ENCODE assay signal across 8 cellular contexts in genomic region chr5:6780802-6781391, GRCh38.
DNase-seq lines count a peak whose midpoint lies in the region; ATAC-seq and TF ChIP-seq lines count a peak whose summit lies in the region.

No MANE protein-coding gene starts in this region.

- no peak overlapping the region for H3K4me2 ChIP-seq in SK-N-SH

- 0 out of 2 replicates have a peak, but pooled peaks have one; percentile 12 for TF ChIP-seq RAD21 in SK-N-SH (IDR thresholded peaks at IDR 0.05; ENCODE audit: low read length)

- H3F3A ChIP-seq in SK-N-SH (replicated peaks; ENCODE audit: insufficient read depth), result no peaks in the 10 kb centered on the region

- no peak overlapping the region for H3K4me3 ChIP-seq in AG09309 (ENCODE audit: control insufficient read depth, low read depth, low read length)
- H3K4me3 ChIP-seq in SK-N-SH (ENCODE audit: low read depth in 2 of 2, low read length in 1 of 2), result no peak overlapping the region

- ATAC-seq in GM18873 (IDR thresholded peaks at IDR 0.05; ENCODE audit: low FRiP score, unreplicated experiment), result peak; percentile 58
- ATAC-seq in HG03097 (IDR thresholded peaks at IDR 0.05; ENCODE audit: low FRiP score, unreplicated experiment), result peak; percentile 77

- H3K4me1 ChIP-seq in SK-N-SH (ENCODE audit: control insufficient read depth in 1 of 2, insufficient read depth in 2 of 2, low read depth in 1 of 2, low read length in 1 of 2), result no peaks in the 10 kb centered on the region

- no peak for TF ChIP-seq EP300 in SK-N-SH (IDR thresholded peaks at IDR 0.05; ENCODE audit: borderline replicate concordance in 1 of 2, low read depth in 1 of 2, low read length in 1 of 2)

- no peaks in the 10 kb centered on the region for H4K20me1 ChIP-seq in SK-N-SH (ENCODE audit: insufficient read depth)

- H3K9ac ChIP-seq in SK-N-SH, result no peak overlapping the region

- H3K9me2 ChIP-seq in SK-N-SH, result no peaks in the 10 kb centered on the region

- CTCF ChIA-PET in SK-N-SH (lab: Yijun Ruan, JAX), result interaction anchor here (0.8 to 4.6 kb wide), 4 partner anchors 9 to 14 kb away, joined by 3 to 21 read pairs (median 5); no protein-coding TSS in a partner anchor

- H3K27ac ChIP-seq in SK-N-SH (ENCODE audit: low read depth in 2 of 2, low read length in 1 of 2), result no peak overlapping the region

- H2AFZ ChIP-seq in SK-N-SH (ENCODE audit: low read depth), result no peak overlapping the region

- H3K36me3 ChIP-seq in SK-N-SH (replicated peaks in 1 of 2; ENCODE audit: control insufficient read depth in 1 of 2, insufficient read depth in 2 of 2, low read length in 1 of 2), result no peaks in the 10 kb centered on the region

- no peak for DNase-seq in AG09309 (ENCODE audit: low read depth)
- peak; percentile 57 for DNase-seq in SK-N-SH
- peak; percentile 33 for DNase-seq in iPS DF 4.7 (ENCODE audit: extremely low read depth, low spot score)
- no peak for DNase-seq in T1000 (lab: John Stamatoyannopoulos, UW)
- DNase-seq in activated CD8-positive, alpha-beta memory T cell treated with anti-CD3 and anti-CD28 coated beads, Interleukin-2, amount 50 U/mL, for 48 hours, result no peak
- DNase-seq in GM03348 (ENCODE audit: low spot score), result no peak

- TF ChIP-seq CTCF in AG09309 (IDR thresholded peaks at IDR 0.05; ENCODE audit: control insufficient read depth, insufficient read depth, low read depth, low read length, missing control alignments), result peak; percentile 20
- TF ChIP-seq CTCF in SK-N-SH (IDR thresholded peaks at IDR 0.05), result peak; percentile 63

- WGBS in SK-N-SH (ENCODE audit: low lambda C conversion rate), result 75% methylated on average over 7 of the region's 7 CpGs

- H3K79me2 ChIP-seq in SK-N-SH (ENCODE audit: insufficient read depth), result no peaks in the 10 kb centered on the region

- H3K9me3 ChIP-seq in SK-N-SH, result no peaks in the 10 kb centered on the region

- no peaks in the 10 kb centered on the region for H3K27me3 ChIP-seq in SK-N-SH (ENCODE audit: insufficient read depth)

- POLR2A ChIA-PET in SK-N-SH (lab: Yijun Ruan, JAX), result no interaction called here

TF ChIP-seq in SK-N-SH, 30 proteins besides CTCF, POLR2A, EP300 and RAD21:
- TF ChIP-seq FOXJ3 (CRISPR knock-in tag; IDR thresholded peaks at IDR 0.05) (no peak), SMC3 (IDR thresholded peaks at IDR 0.05; ENCODE audit: low read depth, low read length) (peak; percentile 4; the same call in 1 of the 2 replicates)

Comparison
In these comparisons a context has a peak if more than half of its experiments do, and no peak if none do; other contexts are left out.
1. DNase-seq: peak in SK-N-SH (single experiment) and iPS DF 4.7 (single experiment); none in AG09309 (single experiment), T1000 (single experiment), activated CD8-positive, alpha-beta memory T cell treated with anti-CD3 and anti-CD28 coated beads, Interleukin-2, amount 50 U/mL, for 48 hours (single experiment) and GM03348 (single experiment).